Comparison of ENCODE assay signal across 9 cellular contexts in the genomic region with DNA sequence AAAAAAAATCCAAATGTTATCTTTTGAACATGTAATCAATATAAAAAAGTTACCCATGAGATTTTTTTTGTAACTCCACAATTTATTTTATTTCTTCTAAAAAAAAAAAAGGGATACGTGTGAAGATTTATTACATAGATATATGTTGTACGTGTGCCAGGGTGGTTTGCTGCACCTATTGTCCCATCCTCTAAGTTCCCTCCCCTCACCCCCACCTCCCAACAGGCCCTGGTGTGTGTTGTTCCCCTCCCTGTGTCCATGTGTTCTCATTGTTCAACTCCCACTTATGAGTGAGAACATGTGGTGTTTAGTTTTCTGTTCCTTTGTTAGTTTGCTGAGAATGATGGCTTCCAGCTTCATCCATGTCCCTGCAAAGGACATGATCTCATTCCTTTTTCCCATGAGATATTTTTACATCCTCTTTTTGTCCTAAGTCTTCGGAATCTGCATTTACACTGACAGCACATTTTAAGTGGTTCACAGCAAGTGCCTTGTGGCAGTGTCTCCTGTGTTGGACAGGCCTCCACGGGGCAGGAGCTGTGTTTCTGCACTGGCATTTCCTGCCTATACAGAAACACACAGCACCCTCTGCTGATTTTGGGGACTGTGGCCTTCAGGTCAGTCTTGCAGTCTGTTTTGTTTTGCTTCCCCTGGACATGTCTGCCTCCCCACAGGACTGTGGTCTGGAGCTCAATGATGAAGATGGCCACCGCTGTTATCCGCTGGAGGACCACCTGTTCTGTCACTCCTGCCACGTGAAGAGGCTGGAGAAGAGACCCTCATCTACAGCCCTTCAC. TPM values are rescaled to one million over a fixed set of nuclear protein-coding genes. Genes with fewer than 3 reads are reported as not detected.
DNase-seq lines count a peak whose midpoint lies in the region; ATAC-seq and TF ChIP-seq lines count a peak whose summit lies in the region.
"Had no signal": no experiment of that assay in that cellular context is flagged by ENCODE, and none has a peak within 500 bp of the region (broad histone marks: within the 10 kb centered on the region; RNA-seq: fewer than 3 reads in every experiment).

No MANE protein-coding gene starts in this region.

- no peak for DNase-seq in T-helper 1 cell
- DNase-seq in left lung = no peak
- no peak for DNase-seq in stomach
- no peak for DNase-seq in HPDE6-E6E7 (ENCODE audit: extremely low spot score)
- no peak for DNase-seq in head of caudate nucleus
- DNase-seq: 8988T had no signal

- H3K27me3 Mint-ChIP-seq in T-helper 1 cell treated with Interleukin-12 subunit alpha and Interleukin-12 subunit beta and Interleukin-4 antibody, amounts not matched to agents 30 μg/mL and 1 μg/mL, for 36 hours (ENCODE audit: low read depth) = no peaks in the 10 kb centered on the region

- H3K4me3 ChIP-seq in left lung (no peak overlapping the region), stomach (no peak overlapping the region)

- no peak for TF ChIP-seq POLR2A in stomach (IDR thresholded peaks at IDR 0.05)

- no peaks in the 10 kb centered on the region for H3K9me3 Mint-ChIP-seq in T-helper 1 cell treated with Interleukin-12 subunit alpha and Interleukin-12 subunit beta and Interleukin-4 antibody, amounts not matched to agents 30 μg/mL and 1 μg/mL, for 36 hours

- intact Hi-C loops in left lung (cut with DNase I) = no loop called here
- intact Hi-C loops in stomach (cut with DNase I; ENCODE audit: low total_unique reads) = no loop called here
- intact Hi-C loops in head of caudate nucleus (cut with DNase I) = no loop called here

- no peak for TF ChIP-seq EP300 in stomach (IDR thresholded peaks at IDR 0.05)

- H3K36me3 Mint-ChIP-seq in T-helper 1 cell treated with Interleukin-12 subunit alpha and Interleukin-12 subunit beta and Interleukin-4 antibody, amounts not matched to agents 30 μg/mL and 1 μg/mL, for 36 hours (ENCODE audit: low read depth) = peaks cover 19% of the 10 kb centered on the region

- H3K36me3 ChIP-seq in left lung (peaks cover 0 to 57% of the 10 kb centered on the region in 2 donors), stomach (peaks cover 50 to 93% (median 87%) of the 10 kb centered on the region in 4 donors)

- H3K27ac Mint-ChIP-seq in T-helper 1 cell treated with Interleukin-12 subunit alpha and Interleukin-12 subunit beta and Interleukin-4 antibody, amounts not matched to agents 30 μg/mL and 1 μg/mL, for 36 hours = peak overlapping the region; percentile 94

- TF ChIP-seq CTCF in left lung (IDR thresholded peaks at IDR 0.05) (no peak), stomach (IDR thresholded peaks at IDR 0.05) (no peak)

- H3K27me3 ChIP-seq in left lung = no peaks in the 10 kb centered on the region
- H3K27me3 ChIP-seq in stomach = no peaks in the 10 kb centered on the region

- peak overlapping the region; percentile 77 for H3K4me3 Mint-ChIP-seq in T-helper 1 cell treated with Interleukin-12 subunit alpha and Interleukin-12 subunit beta and Interleukin-4 antibody, amounts not matched to agents 30 μg/mL and 1 μg/mL, for 36 hours

- H3K9me3 ChIP-seq in left lung (no peaks in the 10 kb centered on the region), stomach (no peaks in the 10 kb centered on the region)

- WGBS in adipose tissue, 3 donors = 37 to 70% (median 43%) methylated on average over 7 of the region's 7 CpGs
- 66 to 75% (median 71%) methylated on average over 7 of the region's 7 CpGs for WGBS in stomach, 5 donors

- H3K27ac ChIP-seq in adipose tissue (ENCODE audit: low read depth, low read length) (peak overlapping the region; percentile 8), left lung (peak overlapping the region; percentile 77 to 85), stomach (peak overlapping the region in 3 of 5 donors; percentile 49 to 65 (median 62))

- H3K4me1 ChIP-seq in left lung = peaks cover 16 to 45% of the 10 kb centered on the region in 2 donors
- peaks cover 0 to 25% (median 8%) of the 10 kb centered on the region in 4 donors for H3K4me1 ChIP-seq in stomach

- H3K4me1 Mint-ChIP-seq in T-helper 1 cell treated with Interleukin-12 subunit alpha and Interleukin-12 subunit beta and Interleukin-4 antibody, amounts not matched to agents 30 μg/mL and 1 μg/mL, for 36 hours (ENCODE audit: low read depth) = peaks cover 11% of the 10 kb centered on the region

- peak; percentile 41 for ATAC-seq in left lung
- no peak for ATAC-seq in GM18870 (IDR thresholded peaks at IDR 0.05; ENCODE audit: unreplicated experiment)

RNA-seq across cellular contexts. Expression of a gene that starts 12.8 kb away (rescaled TPM):
- 10 to 100 TPM; 11.6 to 27.0 (median 20.9) TPM for polyA plus RNA-seq in adipose tissue
- 10 to 100 TPM; 58.2 to 69.8 TPM for total RNA-seq in left lung
- 100 to 1,000 TPM in 2 of 5 donors, 10 to 100 TPM in 2, 1 to 10 TPM in 1; 9.8 to 118 (median 77.5) TPM for total RNA-seq in stomach
- 10 to 100 TPM; 15.4 to 17.9 (median 17.1) TPM for polyA plus RNA-seq in stomach

Comparison
In these comparisons a context has a peak if more than half of its experiments do, and no peak if none do; other contexts are left out.
1. H3K27ac ChIP-seq: peak in every context shown above with its lines; median percentile 81 in left lung; 62 in stomach; 8 in adipose tissue.